ENCODE assay signal across 8 cellular contexts in the genomic region with DNA sequence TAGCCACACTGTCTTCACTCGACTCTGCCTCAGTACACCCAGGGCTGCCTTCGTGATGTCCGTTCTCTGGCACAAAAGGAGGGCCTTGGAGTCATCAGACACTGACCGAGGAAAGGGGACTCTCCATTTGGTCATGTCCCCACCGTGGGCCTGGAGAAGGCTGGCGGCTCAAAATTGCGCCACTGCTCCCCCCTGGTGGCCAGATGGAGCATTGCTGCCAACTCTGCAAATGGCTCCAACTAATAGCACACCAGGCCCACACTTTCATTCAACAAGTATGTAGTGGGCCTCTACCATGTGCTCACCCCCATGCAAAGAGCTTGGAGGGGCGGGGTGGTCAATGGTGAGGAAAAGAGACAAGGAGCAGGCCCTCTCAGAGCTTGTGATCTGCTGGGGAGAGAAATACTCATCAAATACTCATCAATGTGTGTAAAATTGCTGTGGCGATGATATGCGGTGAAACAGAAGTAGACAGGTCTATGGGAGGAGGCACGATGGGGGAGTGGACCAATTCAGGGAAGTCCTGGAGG. TPM values are rescaled to one million over a fixed set of nuclear protein-coding genes. Genes with fewer than 3 reads are reported as not detected.
DNase-seq lines count a peak whose midpoint lies in the region; ATAC-seq and TF ChIP-seq lines count a peak whose summit lies in the region.

No MANE protein-coding gene starts in this region.

- peaks cover 15 to 24% of the 10 kb centered on the region in 2 donors for H3K4me1 ChIP-seq in left lung

- DNase-seq in NCI-H524 (lab: John Stamatoyannopoulos, UW) (peak; percentile 68 to 82), NCI-H524 treated with DMSO at 0.1 percent for 48 hours (lab: John Stamatoyannopoulos, UW) (no peak), NCI-H1694 treated with DMSO at 0.1 percent for 48 hours (lab: John Stamatoyannopoulos, UW) (peak; percentile 38), cerebellar nuclear complex (lab: John Stamatoyannopoulos, UW) (peak; percentile 31 to 61), left lung (peak; percentile 66 to 91), NCI-H526 treated with DMSO at 0.1 percent for 48 hours (lab: John Stamatoyannopoulos, UW) (no peak)
- peak; percentile 55 for DNase-seq in activated CD4-positive, alpha-beta T cell treated with anti-CD3 and anti-CD28 coated beads for 1 hour
- DNase-seq in stimulated activated CD4-positive, alpha-beta T cell treated with anti-CD3 and anti-CD28 coated beads, TNF-alpha, amount 100 ng/mL, for 24 hours (ENCODE audit: low read depth in 3 of 3): peak; percentile 50 to 68 (median 57)

- intact Hi-C loops in left lung (cut with DNase I): loop anchor here in 1 of 2 donors (5.0 kb wide), 1 partner anchor 73 kb away; no protein-coding TSS in a partner anchor

- no peak overlapping the region for H3K4me3 ChIP-seq in left lung

- H3K9me3 ChIP-seq in left lung: no peaks in the 10 kb centered on the region

- H3K36me3 ChIP-seq in left lung: no peaks in the 10 kb centered on the region

- ATAC-seq in left lung: peak; percentile 76

- H3K27me3 ChIP-seq in left lung: peaks cover 18 to 33% of the 10 kb centered on the region in 2 donors

- H3K27ac ChIP-seq in left lung: no peak overlapping the region

- peak; percentile 93 to 96 for TF ChIP-seq CTCF in left lung (IDR thresholded peaks at IDR 0.05)

RNA-seq across cellular contexts. Expression of a gene that starts 5.2 kb away (rescaled TPM):
- under 1 TPM in 1 of 2 donors, not detected in 1; 0.26 TPM for total RNA-seq in left lung

RNA-seq across cellular contexts. Expression of a gene that starts 7.9 kb away (rescaled TPM):
- 10 to 100 TPM in 1 of 2 donors, 1 to 10 TPM in 1; 7.7 to 17.2 TPM for total RNA-seq in left lung

RNA-seq across cellular contexts. Expression of a gene that starts 28.5 kb away (rescaled TPM):
- total RNA-seq in left lung: not detected

RNA-seq across cellular contexts. Expression of a gene that starts 58.1 kb away (rescaled TPM):
- total RNA-seq in left lung: not detected

RNA-seq across cellular contexts. Expression of a gene that starts 59.1 kb away (rescaled TPM):
- not detected for total RNA-seq in left lung

Comparison
In these comparisons a context has a peak if more than half of its experiments do, and no peak if none do; other contexts are left out.
1. DNase-seq: peak in NCI-H524 (2 of 2), NCI-H1694 treated with DMSO at 0.1 percent for 48 hours (single experiment), activated CD4-positive, alpha-beta T cell treated with anti-CD3 and anti-CD28 coated beads for 1 hour (single experiment), cerebellar nuclear complex (2 of 2), left lung (2 of 2) and stimulated activated CD4-positive, alpha-beta T cell treated with anti-CD3 and anti-CD28 coated beads, TNF-alpha, amount 100 ng/mL, for 24 hours (3 of 3); none in NCI-H524 treated with DMSO at 0.1 percent for 48 hours (single experiment) and NCI-H526 treated with DMSO at 0.1 percent for 48 hours (single experiment).